Comparison of ENCODE assay signal across 28 cellular contexts in the genomic region with DNA sequence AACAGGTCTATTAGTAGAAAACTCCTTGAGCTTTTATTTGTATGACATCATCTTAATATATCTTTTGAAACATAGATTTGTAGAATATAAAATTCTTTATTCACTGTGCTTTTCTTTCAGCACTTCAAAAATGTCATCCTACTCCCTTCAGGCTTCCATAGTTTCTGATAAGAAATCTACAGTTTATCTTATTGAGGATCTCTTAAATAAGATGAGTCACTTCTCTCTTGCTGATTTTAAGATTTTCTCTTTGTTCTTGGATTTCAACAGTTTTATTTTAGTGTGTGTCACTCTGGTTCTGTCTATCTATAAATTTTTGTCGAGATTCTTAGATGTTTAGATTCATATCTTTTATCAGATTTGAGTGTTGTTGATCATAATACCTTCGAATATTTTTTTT.
"Had no signal": no experiment of that assay in that cellular context is flagged by ENCODE, and none has a peak within 500 bp of the region (broad histone marks: within the 10 kb centered on the region; RNA-seq: fewer than 3 reads in every experiment).

No MANE protein-coding gene starts in this region.

- H3K4me3 ChIP-seq: stomach, suprapubic skin, testis, thoracic aorta, thyroid gland, tibial artery, tibial nerve, transverse colon, upper lobe of left lung, upper lobe of right lung, uterus, vagina had no signal

- H3K9me3 ChIP-seq: suprapubic skin, testis, thyroid gland, upper lobe of right lung, vagina had no signal

- H3K36me3 ChIP-seq: stomach, suprapubic skin, thoracic aorta, thyroid gland, tibial artery, tibial nerve, transverse colon, upper lobe of left lung, upper lobe of right lung, uterus, vagina had no signal

- DNase-seq: stimulated activated CD4-positive, alpha-beta T cell treated with anti-CD3 and anti-CD28 coated beads, Interleukin-2, amount 100 ng/mL, for 48 hours; stimulated activated CD4-positive, alpha-beta T cell treated with anti-CD3 and anti-CD28 coated beads, Interleukin-4, amount 100 ng/mL, for 1 hour; stimulated activated CD4-positive, alpha-beta T cell treated with anti-CD3 and anti-CD28 coated beads, Interleukin-4, amount 100 ng/mL, for 24 hours; stimulated activated CD4-positive, alpha-beta T cell treated with anti-CD3 and anti-CD28 coated beads, Interleukin-4, amount 100 ng/mL, for 4 hours; stimulated activated CD8-positive, alpha-beta memory T cell treated with anti-CD3 and anti-CD28 coated beads, Interleukin-4, amount 100 ng/mL, for 48 hours; stimulated activated naive B cell treated with anti-CD40 and anti-IgM and Interleukin-4, amounts not matched to agents 10 μg/mL and 1 μg/mL and 100 μg/mL, for 72 hours; stimulated activated naive CD4-positive, alpha-beta T cell; stimulated activated naive CD4-positive, alpha-beta T cell treated with Interleukin-2 at 50 U/mL for 16 hours; stimulated activated naive CD8-positive, alpha-beta T cell treated with anti-CD3 and anti-CD28 coated beads, Interleukin-15, amount 100 ng/mL, for 72 hours; stimulated activated naive CD8-positive, alpha-beta T cell treated with anti-CD3 and anti-CD28 coated beads, Interleukin-15, Interleukin-2, amounts not matched to agents 100 U/mL and 50 U/mL, for 24 hours; stomach; substantia nigra; testis; thyroid gland; tibial artery; transverse colon; upper lobe of left lung; upper lobe of right lung; uterus had no signal

- H3K4me3 Mint-ChIP-seq: stimulated activated effector memory CD8-positive, alpha-beta T cell treated with anti-CD3 and anti-CD28 coated beads, Interleukin-12 subunit alpha, Interleukin-12 subunit beta, amount 100 ng/mL, for 72 hours; stimulated activated memory B cell treated with anti-CD40 and anti-IgM and Interleukin-4, amounts not matched to agents 10 μg/mL and 1 μg/mL and 100 μg/mL, for 72 hours; stimulated activated naive B cell treated with anti-CD40 and anti-IgM and Interleukin-4, amounts not matched to agents 10 μg/mL and 1 μg/mL and 100 μg/mL, for 72 hours; stimulated activated naive CD8-positive, alpha-beta T cell treated with anti-CD3 and anti-CD28 coated beads, Interleukin-15, amount 100 ng/mL, for 72 hours; stimulated activated naive CD8-positive, alpha-beta T cell treated with anti-CD3 and anti-CD28 coated beads, Interleukin-15, Interleukin-2, amounts not matched to agents 100 ng/mL and 50 ng/mL, for 24 hours; type B pancreatic cell had no signal

- H3K27ac Mint-ChIP-seq: stimulated activated effector memory CD8-positive, alpha-beta T cell treated with anti-CD3 and anti-CD28 coated beads, Interleukin-12 subunit alpha, Interleukin-12 subunit beta, amount 100 ng/mL, for 72 hours; stimulated activated memory B cell treated with anti-CD40 and anti-IgM and Interleukin-4, amounts not matched to agents 10 μg/mL and 1 μg/mL and 100 μg/mL, for 72 hours; stimulated activated naive B cell treated with anti-CD40 and anti-IgM and Interleukin-4, amounts not matched to agents 10 μg/mL and 1 μg/mL and 100 μg/mL, for 72 hours; stimulated activated naive CD8-positive, alpha-beta T cell treated with anti-CD3 and anti-CD28 coated beads, Interleukin-15, amount 100 ng/mL, for 72 hours; stimulated activated naive CD8-positive, alpha-beta T cell treated with anti-CD3 and anti-CD28 coated beads, Interleukin-15, Interleukin-2, amounts not matched to agents 100 ng/mL and 50 ng/mL, for 24 hours; type B pancreatic cell had no signal

- H3K27me3 ChIP-seq: stomach, suprapubic skin, testis, thyroid gland, tibial artery, tibial nerve, transverse colon, upper lobe of left lung, upper lobe of right lung, uterus, vagina had no signal

- FAIRE-seq: urothelium cell line had no signal

- H3K4me1 ChIP-seq: stomach, suprapubic skin, testis, thyroid gland, tibial artery, tibial nerve, transverse colon, upper lobe of left lung, upper lobe of right lung, uterus, vagina had no signal

- H3K27ac ChIP-seq: stomach, suprapubic skin, testis, thoracic aorta, thyroid gland, tibial artery, tibial nerve, transverse colon, upper lobe of left lung, upper lobe of right lung, uterus, vagina had no signal

- H3K36me3 Mint-ChIP-seq: stimulated activated effector memory CD8-positive, alpha-beta T cell treated with anti-CD3 and anti-CD28 coated beads, Interleukin-12 subunit alpha, Interleukin-12 subunit beta, amount 100 ng/mL, for 72 hours; stimulated activated memory B cell treated with anti-CD40 and anti-IgM and Interleukin-4, amounts not matched to agents 10 μg/mL and 1 μg/mL and 100 μg/mL, for 72 hours; stimulated activated naive B cell treated with anti-CD40 and anti-IgM and Interleukin-4, amounts not matched to agents 10 μg/mL and 1 μg/mL and 100 μg/mL, for 72 hours; type B pancreatic cell had no signal

- H3K9me3 Mint-ChIP-seq: type B pancreatic cell had no signal

- H3K4me1 Mint-ChIP-seq: stimulated activated effector memory CD8-positive, alpha-beta T cell treated with anti-CD3 and anti-CD28 coated beads, Interleukin-12 subunit alpha, Interleukin-12 subunit beta, amount 100 ng/mL, for 72 hours; stimulated activated memory B cell treated with anti-CD40 and anti-IgM and Interleukin-4, amounts not matched to agents 10 μg/mL and 1 μg/mL and 100 μg/mL, for 72 hours; stimulated activated naive B cell treated with anti-CD40 and anti-IgM and Interleukin-4, amounts not matched to agents 10 μg/mL and 1 μg/mL and 100 μg/mL, for 72 hours; stimulated activated naive CD8-positive, alpha-beta T cell treated with anti-CD3 and anti-CD28 coated beads, Interleukin-15, amount 100 ng/mL, for 72 hours had no signal

- ATAC-seq: stimulated activated effector memory CD8-positive, alpha-beta T cell treated with anti-CD3 and anti-CD28 coated beads, Interleukin-12 subunit alpha, Interleukin-12 subunit beta, amount 100 ng/mL, for 72 hours; stimulated activated memory B cell treated with anti-CD40 and anti-IgM and Interleukin-4, amounts not matched to agents 10 μg/mL and 1 μg/mL and 100 μg/mL, for 72 hours; stimulated activated naive B cell treated with anti-CD40 and anti-IgM and Interleukin-4, amounts not matched to agents 10 μg/mL and 1 μg/mL and 100 μg/mL, for 72 hours; stimulated activated naive CD8-positive, alpha-beta T cell treated with anti-CD3 and anti-CD28 coated beads, Interleukin-15, amount 100 ng/mL, for 72 hours; stimulated activated naive CD8-positive, alpha-beta T cell treated with anti-CD3 and anti-CD28 coated beads, Interleukin-15, Interleukin-2, amounts not matched to agents 100 U/mL and 50 U/mL, for 24 hours; upper lobe of right lung had no signal

- H3K27me3 Mint-ChIP-seq: stimulated activated memory B cell treated with anti-CD40 and anti-IgM and Interleukin-4, amounts not matched to agents 10 μg/mL and 1 μg/mL and 100 μg/mL, for 72 hours; stimulated activated naive B cell treated with anti-CD40 and anti-IgM and Interleukin-4, amounts not matched to agents 10 μg/mL and 1 μg/mL and 100 μg/mL, for 72 hours; stimulated activated naive CD8-positive, alpha-beta T cell treated with anti-CD3 and anti-CD28 coated beads, Interleukin-15, amount 100 ng/mL, for 72 hours; stimulated activated naive CD8-positive, alpha-beta T cell treated with anti-CD3 and anti-CD28 coated beads, Interleukin-15, Interleukin-2, amounts not matched to agents 100 ng/mL and 50 ng/mL, for 24 hours; type B pancreatic cell had no signal
